4 cellular contexts compared by ENCODE assay signal in the genomic region with DNA sequence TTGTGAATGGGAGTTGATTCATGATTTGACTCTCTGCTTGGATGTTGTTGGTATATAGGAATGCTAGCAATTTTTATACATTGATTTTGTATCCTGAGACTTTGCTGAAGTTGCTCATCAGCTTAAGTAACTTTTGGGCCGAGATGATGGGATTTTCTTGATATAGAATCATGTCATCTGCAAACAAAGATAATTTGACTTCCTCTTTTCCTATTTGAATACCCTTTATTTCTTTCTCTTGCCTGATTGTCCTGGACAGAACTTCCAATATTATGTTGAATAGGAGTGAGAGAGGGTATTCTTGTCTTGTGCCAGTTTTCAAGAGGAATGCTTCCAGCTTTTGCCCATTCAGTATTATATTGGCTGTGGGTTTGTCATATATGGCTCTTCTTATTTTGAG. TPM values are rescaled to one million over a fixed set of nuclear protein-coding genes. Genes with fewer than 3 reads are reported as not detected.
"Had no signal": no experiment of that assay in that cellular context is flagged by ENCODE, and none has a peak within 500 bp of the region (broad histone marks: within the 10 kb centered on the region; RNA-seq: fewer than 3 reads in every experiment).

No MANE protein-coding gene starts in this region.

RNA-seq across cellular contexts. Expression of gene C6orf52, which starts 28.8 kb away (rescaled TPM):
- total RNA-seq: GM23248, GM23338, H4, HFFc6 had no signal
